ENCODE assay signal across 12 cellular contexts in the genomic region with DNA sequence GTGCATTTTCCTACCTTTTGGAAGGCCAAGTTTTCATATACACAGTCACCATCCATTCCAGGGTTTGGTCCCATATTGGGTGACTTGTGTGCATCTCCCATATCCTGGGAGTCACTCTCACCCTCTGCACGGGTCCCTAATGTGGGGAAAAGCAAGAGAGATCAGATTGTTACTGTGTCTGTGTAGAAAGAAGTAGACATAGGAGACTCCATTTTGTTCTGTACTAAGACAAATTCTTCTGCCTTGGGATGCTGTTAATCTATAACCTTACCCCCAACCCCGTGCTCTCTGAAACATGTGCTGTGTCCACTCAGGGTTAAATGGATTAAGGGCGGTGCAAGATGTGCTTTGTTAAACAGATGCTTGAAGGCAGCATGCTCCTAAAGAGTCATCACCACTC. TPM values are rescaled to one million over a fixed set of nuclear protein-coding genes. Genes with fewer than 3 reads are reported as not detected.
"Had no signal": no experiment of that assay in that cellular context is flagged by ENCODE, and none has a peak within 500 bp of the region (broad histone marks: within the 10 kb centered on the region; RNA-seq: fewer than 3 reads in every experiment).

No MANE protein-coding gene starts in this region.

RNA-seq across cellular contexts. Expression of a gene that starts 9.0 kb away (rescaled TPM):
- total RNA-seq: esophagus squamous epithelium, gastrocnemius medialis, glomerular endothelial cell, kidney epithelial cell, left ventricle myocardium superior, lower leg skin, lower lobe of right lung had no signal
- polyA plus RNA-seq: keratinocyte had no signal

RNA-seq across cellular contexts. Expression of a gene that starts 44.0 kb away (rescaled TPM):
- total RNA-seq: cerebellum, dermis blood vessel endothelial cell, gastrocnemius medialis, glomerular endothelial cell, left cardiac atrium, left ventricle myocardium superior, lower leg skin, lung microvascular endothelial cell had no signal
